ENCODE assay signal across 22 cellular contexts in the genomic region with DNA sequence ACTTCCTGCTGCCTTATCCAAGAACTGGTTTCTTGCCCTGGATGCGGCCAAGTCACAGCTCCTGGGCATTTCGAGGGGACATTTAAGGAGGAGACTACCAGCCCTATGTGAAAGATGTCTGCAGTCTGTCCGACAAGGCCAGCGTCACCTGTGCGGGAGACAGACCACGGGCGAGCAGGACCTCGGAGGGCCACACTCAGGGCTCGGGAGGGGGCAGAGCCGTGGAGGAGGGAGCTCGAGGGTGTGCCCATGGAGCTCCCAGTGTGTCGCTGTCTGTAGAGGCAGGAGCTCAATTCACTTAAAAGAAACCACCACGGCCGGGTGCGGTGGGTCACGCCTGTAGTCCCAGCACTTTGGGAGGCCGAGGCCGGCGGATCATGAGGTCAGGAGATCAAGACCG. TPM values are rescaled to one million over a fixed set of nuclear protein-coding genes. Genes with fewer than 3 reads are reported as not detected.
"Had no signal": no experiment of that assay in that cellular context is flagged by ENCODE, and none has a peak within 500 bp of the region (broad histone marks: within the 10 kb centered on the region; RNA-seq: fewer than 3 reads in every experiment).

No MANE protein-coding gene starts in this region.

- ATAC-seq: esophagus mucosa, gastrocnemius medialis, heart right ventricle, left lung had no signal

- H3K4me3 Mint-ChIP-seq: natural killer cell treated with Interleukin-12 subunit alpha and Interleukin-12 subunit beta and Interleukin-15 and Interleukin-18, amount 100 ng/mL, for 72 hours had no signal

- H3K36me3 ChIP-seq: gastrocnemius medialis, heart right ventricle, left lung, prostate gland, sigmoid colon had no signal

- H3K4me3 ChIP-seq: dorsolateral prefrontal cortex, gastrocnemius medialis, heart right ventricle, left lung, lung, prostate gland, sigmoid colon, skin epidermis had no signal

- H3K4me1 ChIP-seq: parathyroid adenoma, prostate gland had no signal

- H3K9me3 Mint-ChIP-seq: natural killer cell treated with Interleukin-12 subunit alpha and Interleukin-12 subunit beta and Interleukin-15 and Interleukin-18, amount 100 ng/mL, for 72 hours had no signal

- H3K9ac ChIP-seq: parathyroid adenoma had no signal

- H3K27ac ChIP-seq: dorsolateral prefrontal cortex, gastrocnemius medialis, heart right ventricle, left lung, parathyroid adenoma, prostate gland, sigmoid colon, skin epidermis had no signal

- DNase-seq: cortex of kidney; dorsolateral prefrontal cortex; effector CD8-positive, alpha-beta T cell; gastrocnemius medialis; heart right ventricle; hypothalamus; kidney glomerular epithelial cell; mesenchymal stem cell; midbrain; sigmoid colon; stimulated activated CD4-positive, alpha-beta T cell treated with anti-CD3 and anti-CD28 coated beads, Interleukin-12 subunit alpha, Interleukin-12 subunit beta, amount 100 ng/mL, for 4 hours; stimulated activated CD4-positive, alpha-beta T cell treated with anti-CD3 and anti-CD28 coated beads, Interleukin-2, amount 100 ng/mL, for 48 hours; stimulated activated naive CD4-positive, alpha-beta T cell treated with Interleukin-2 at 50 U/mL for 16 hours; trophoblast cell had no signal

- H2AFZ ChIP-seq: parathyroid adenoma had no signal

- H3K9me3 ChIP-seq: gastrocnemius medialis, heart right ventricle, left lung, prostate gland, sigmoid colon had no signal

- H3K79me2 ChIP-seq: parathyroid adenoma had no signal

- H3K36me3 Mint-ChIP-seq: natural killer cell treated with Interleukin-12 subunit alpha and Interleukin-12 subunit beta and Interleukin-15 and Interleukin-18, amount 100 ng/mL, for 72 hours had no signal

RNA-seq across cellular contexts. Expression of gene CBFA2T3, which starts 33.3 kb away (rescaled TPM):
- total RNA-seq: renal cortical epithelial cell had no signal
